23 cellular contexts compared by ENCODE assay signal in genomic region chr7:135578569-135578968, GRCh38.
"Had no signal": no experiment of that assay in that cellular context is flagged by ENCODE, and none has a peak within 500 bp of the region (broad histone marks: within the 10 kb centered on the region; RNA-seq: fewer than 3 reads in every experiment).

No MANE protein-coding gene starts in this region.

- H3K27me3 ChIP-seq: SJSA1 had no signal

- H3K4me3 ChIP-seq: SJSA1, SK-N-MC had no signal

- H3K4me1 ChIP-seq: SJSA1 had no signal

- H3K4me3 Mint-ChIP-seq: IgD-negative memory B cell had no signal

- H3K27ac ChIP-seq: HL-60, SJSA1, SK-N-MC had no signal

- H3K27me3 Mint-ChIP-seq: IgD-negative memory B cell had no signal

- FAIRE-seq: HTR-8/SVneo had no signal

- H3K9me3 ChIP-seq: SJSA1 had no signal

- DNase-seq: KBM-7, MV-4-11, NCI-H1048, NCI-H1105, NCI-H1417, NCI-H1436 treated with DMSO at 0.1 percent for 48 hours, NCI-H1694, NCI-H187 treated with DMSO at 0.1 percent for 48 hours, NCI-H2029 treated with DMSO at 0.1 percent for 48 hours, NCI-H2171 treated with DMSO at 0.1 percent for 48 hours, NCI-H345, NCI-H446 treated with DMSO at 0.1 percent for 48 hours, NCI-H524, NCI-H526 treated with DMSO at 0.1 percent for 48 hours, NCI-H748 treated with DMSO at 0.1 percent for 48 hours, Right ventricle myocardium superior, RPMI8226, SIG-M5 had no signal
